In the genomic region with DNA sequence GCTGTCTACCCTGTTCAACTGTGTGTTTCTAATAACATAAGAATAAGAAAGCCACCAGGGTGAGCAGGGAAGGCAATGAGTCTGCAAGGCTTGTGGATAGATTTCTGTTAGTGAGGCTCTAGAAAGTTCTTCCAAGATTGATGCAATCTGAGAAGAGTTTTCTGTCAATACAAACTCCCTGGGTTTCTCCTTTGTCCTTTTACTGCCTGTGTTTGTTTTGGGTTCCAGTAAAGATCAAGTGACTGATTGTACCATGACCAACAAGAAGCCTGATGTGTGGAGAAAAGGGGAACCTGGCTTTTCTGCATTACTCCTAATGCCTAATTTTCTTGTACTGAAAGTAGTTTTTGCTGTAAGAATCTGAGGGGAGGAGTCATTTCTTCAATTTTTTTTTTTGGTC, we compare ENCODE assay signal across 1 cellular context.
TF ChIP-seq lines count a peak whose summit lies in the region.

No MANE protein-coding gene starts in this region.

TF ChIP-seq in IMR-90, 13 proteins besides CTCF, POLR2A, EP300 and RAD21 (continued from another document):
- TF ChIP-seq, protein P1, sequence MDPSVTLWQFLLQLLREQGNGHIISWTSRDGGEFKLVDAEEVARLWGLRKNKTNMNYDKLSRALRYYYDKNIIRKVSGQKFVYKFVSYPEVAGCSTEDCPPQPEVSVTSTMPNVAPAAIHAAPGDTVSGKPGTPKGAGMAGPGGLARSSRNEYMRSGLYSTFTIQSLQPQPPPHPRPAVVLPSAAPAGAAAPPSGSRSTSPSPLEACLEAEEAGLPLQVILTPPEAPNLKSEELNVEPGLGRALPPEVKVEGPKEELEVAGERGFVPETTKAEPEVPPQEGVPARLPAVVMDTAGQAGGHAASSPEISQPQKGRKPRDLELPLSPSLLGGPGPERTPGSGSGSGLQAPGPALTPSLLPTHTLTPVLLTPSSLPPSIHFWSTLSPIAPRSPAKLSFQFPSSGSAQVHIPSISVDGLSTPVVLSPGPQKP (IDR thresholded peaks at IDR 0.05; ENCODE audit: borderline replicate concordance, low read depth, low read length), result no peak
- no peak for TF ChIP-seq NFE2L2 (IDR thresholded peaks at IDR 0.05; ENCODE audit: low read depth, low read length)
- TF ChIP-seq RFX5 (IDR thresholded peaks at IDR 0.05; ENCODE audit: low read depth, low read length), result no peak
- no peak for TF ChIP-seq USF2 (IDR thresholded peaks at IDR 0.05; ENCODE audit: low read depth, low read length)
- no peak for TF ChIP-seq MXI1 (IDR thresholded peaks at IDR 0.05; ENCODE audit: borderline replicate concordance, low read depth, low read length)
- TF ChIP-seq CHD1 (IDR thresholded peaks at IDR 0.05; ENCODE audit: low read depth, low read length), result no peak
- no peak for TF ChIP-seq MAZ (IDR thresholded peaks at IDR 0.05; ENCODE audit: borderline replicate concordance, low read depth, low read length)
